ENCODE assay signal across 22 cellular contexts in genomic region chr13:27918918-27919255, GRCh38. TPM values are rescaled to one million over a fixed set of nuclear protein-coding genes. Genes with fewer than 3 reads are reported as not detected.
A peak's percentile ranks its signal among the peaks of the same experiment; 100 is the strongest.
DNase-seq lines count a peak whose midpoint lies in the region; ATAC-seq and TF ChIP-seq lines count a peak whose summit lies in the region.
"Had no signal": no experiment of that assay in that cellular context is flagged by ENCODE, and none has a peak within 500 bp of the region (broad histone marks: within the 10 kb centered on the region; RNA-seq: fewer than 3 reads in every experiment).

No MANE protein-coding gene starts in this region.

- CTCF ChIA-PET in activated naive CD4-positive, alpha-beta T cell treated with anti-CD3 and anti-CD28 coated beads, Interleukin-2, amount 10 ng/mL, durations not matched to agents 7 days and 5 days (lab: Charles Lee), result interaction anchor here (2.3 kb wide), 1 partner anchor 92 kb away, joined by 6 read pairs; no protein-coding TSS in a partner anchor

- TF ChIP-seq CTCF in mesothelial cell of epicardium (IDR thresholded peaks at IDR 0.05; ENCODE audit: unreplicated experiment) (no peak), progenitor cell of endocrine pancreas (IDR thresholded peaks at IDR 0.05; ENCODE audit: unreplicated experiment) (no peak)

- no peak for DNase-seq in activated naive CD4-positive, alpha-beta T cell treated with anti-CD3 and anti-CD28 coated beads, Interleukin-2, amount 10 ng/mL, durations not matched to agents 7 days and 5 days
- DNase-seq in activated naive CD4-positive, alpha-beta T cell treated with anti-CD3 and anti-CD28 coated beads, Interleukin-2, amount 50 U/mL, for 72 hours (ENCODE audit: low spot score in 2 of 2), result no peak
- DNase-seq in mesothelial cell of epicardium (ENCODE audit: low spot score in 2 of 2, unreplicated experiment in 2 of 2) (no peak), progenitor cell of endocrine pancreas (ENCODE audit: low spot score, unreplicated experiment) (no peak)
- DNase-seq: Calu3, DMS79, GM23248, KG1, NCI-H1048, NCI-H146, NCI-H2107, NCI-H345, PC-9 had no signal

- H3K4me1 Mint-ChIP-seq in activated naive CD4-positive, alpha-beta T cell treated with anti-CD3 and anti-CD28 coated beads, Interleukin-2, amount 10 ng/mL, durations not matched to agents 7 days and 5 days, result peaks cover 17% of the 10 kb centered on the region
- H3K4me1 Mint-ChIP-seq in activated T-helper 17 cell treated with anti-CD3 and anti-CD28 coated beads, Interleukin-2, amount 50 U/mL, for 72 hours, result peaks cover 15% of the 10 kb centered on the region
- H3K4me1 Mint-ChIP-seq in mesothelial cell of epicardium (peaks cover 12% of the 10 kb centered on the region), progenitor cell of endocrine pancreas (ENCODE audit: low read depth) (peaks cover 36% of the 10 kb centered on the region)

- H3K27me3 Mint-ChIP-seq in activated naive CD4-positive, alpha-beta T cell treated with anti-CD3 and anti-CD28 coated beads, Interleukin-2, amount 10 ng/mL, durations not matched to agents 7 days and 5 days, result peaks cover 97% of the 10 kb centered on the region
- peaks cover 54% of the 10 kb centered on the region for H3K27me3 Mint-ChIP-seq in activated T-helper 17 cell treated with anti-CD3 and anti-CD28 coated beads, Interleukin-2, amount 50 U/mL, for 72 hours
- H3K27me3 Mint-ChIP-seq in mesothelial cell of epicardium (ENCODE audit: low read depth), result peaks cover 97% of the 10 kb centered on the region
- H3K27me3 Mint-ChIP-seq in progenitor cell of endocrine pancreas, result no peaks in the 10 kb centered on the region

- H3K27ac Mint-ChIP-seq in activated naive CD4-positive, alpha-beta T cell treated with anti-CD3 and anti-CD28 coated beads, Interleukin-2, amount 10 ng/mL, durations not matched to agents 7 days and 5 days, result peak overlapping the region; percentile 52
- no peak overlapping the region for H3K27ac Mint-ChIP-seq in activated naive CD4-positive, alpha-beta T cell treated with anti-CD3 and anti-CD28 coated beads, Interleukin-2, amount 50 U/mL, for 72 hours
- H3K27ac Mint-ChIP-seq in activated T-helper 17 cell treated with anti-CD3 and anti-CD28 coated beads, Interleukin-2, amount 50 U/mL, for 72 hours, result no peak overlapping the region
- H3K27ac Mint-ChIP-seq in mesothelial cell of epicardium (no peak overlapping the region), progenitor cell of endocrine pancreas (peak overlapping the region; percentile 100)
- H3K27ac Mint-ChIP-seq: CD14-positive monocyte had no signal

- no peak overlapping the region for H3K4me3 Mint-ChIP-seq in activated naive CD4-positive, alpha-beta T cell treated with anti-CD3 and anti-CD28 coated beads, Interleukin-2, amount 10 ng/mL, durations not matched to agents 7 days and 5 days
- peak overlapping the region; percentile 51 for H3K4me3 Mint-ChIP-seq in activated T-helper 17 cell treated with anti-CD3 and anti-CD28 coated beads, Interleukin-2, amount 50 U/mL, for 72 hours
- H3K4me3 Mint-ChIP-seq in mesothelial cell of epicardium (peak overlapping the region; percentile 3), progenitor cell of endocrine pancreas (ENCODE audit: low read depth) (peak overlapping the region; percentile 99)

- ATAC-seq in activated naive CD4-positive, alpha-beta T cell treated with anti-CD3 and anti-CD28 coated beads, Interleukin-2, amount 50 U/mL, for 72 hours, result no peak
- ATAC-seq in activated T-helper 17 cell treated with anti-CD3 and anti-CD28 coated beads, Interleukin-2, amount 50 U/mL, for 72 hours (replicated peaks), result no peak
- ATAC-seq in GM21717 (IDR thresholded peaks at IDR 0.05; ENCODE audit: unreplicated experiment), result no peak
- no peak for ATAC-seq in GM18502 (IDR thresholded peaks at IDR 0.05; ENCODE audit: poor library complexity, unreplicated experiment)
- no peak for ATAC-seq in HG03025 (IDR thresholded peaks at IDR 0.05; ENCODE audit: low FRiP score, unreplicated experiment)
- ATAC-seq: Right ventricle myocardium inferior had no signal

- peaks cover 8% of the 10 kb centered on the region for H3K36me3 Mint-ChIP-seq in activated naive CD4-positive, alpha-beta T cell treated with anti-CD3 and anti-CD28 coated beads, Interleukin-2, amount 10 ng/mL, durations not matched to agents 7 days and 5 days
- H3K36me3 Mint-ChIP-seq in activated naive CD4-positive, alpha-beta T cell treated with anti-CD3 and anti-CD28 coated beads, Interleukin-2, amount 50 U/mL, for 72 hours, result peaks cover 8 to 9% of the 10 kb centered on the region in 2 donors
- no peaks in the 10 kb centered on the region for H3K36me3 Mint-ChIP-seq in activated T-helper 17 cell treated with anti-CD3 and anti-CD28 coated beads, Interleukin-2, amount 50 U/mL, for 72 hours (ENCODE audit: low read depth)
- H3K36me3 Mint-ChIP-seq in mesothelial cell of epicardium (no peaks in the 10 kb centered on the region), progenitor cell of endocrine pancreas (ENCODE audit: insufficient read depth) (peaks cover 31% of the 10 kb centered on the region)

- no peaks in the 10 kb centered on the region for H3K9me3 Mint-ChIP-seq in activated naive CD4-positive, alpha-beta T cell treated with anti-CD3 and anti-CD28 coated beads, Interleukin-2, amount 10 ng/mL, durations not matched to agents 7 days and 5 days
- no peaks in the 10 kb centered on the region for H3K9me3 Mint-ChIP-seq in activated naive CD4-positive, alpha-beta T cell treated with anti-CD3 and anti-CD28 coated beads, Interleukin-2, amount 50 U/mL, for 72 hours
- H3K9me3 Mint-ChIP-seq in activated T-helper 17 cell treated with anti-CD3 and anti-CD28 coated beads, Interleukin-2, amount 50 U/mL, for 72 hours, result no peaks in the 10 kb centered on the region
- H3K9me3 Mint-ChIP-seq in mesothelial cell of epicardium (no peaks in the 10 kb centered on the region), progenitor cell of endocrine pancreas (ENCODE audit: low read depth) (no peaks in the 10 kb centered on the region)

RNA-seq across cellular contexts. Expression of gene PDX1, which starts 0.9 kb away (rescaled TPM):
- total RNA-seq in activated naive CD4-positive, alpha-beta T cell treated with anti-CD3 and anti-CD28 coated beads, Interleukin-2, amount 50 U/mL, for 72 hours, result not detected
- total RNA-seq in activated T-helper 17 cell treated with anti-CD3 and anti-CD28 coated beads, Interleukin-2, amount 50 U/mL, for 72 hours, result not detected
- not detected in 3 replicates for total RNA-seq in mesothelial cell of epicardium
- 260 and 303 TPM in 2 replicates for total RNA-seq in progenitor cell of endocrine pancreas
- total RNA-seq: G401, GM12878, GM23248, M059J, PC-9, Right ventricle myocardium inferior had no signal

RNA-seq across cellular contexts. Expression of gene CDX2, which starts 50.2 kb away (rescaled TPM):
- total RNA-seq in activated naive CD4-positive, alpha-beta T cell treated with anti-CD3 and anti-CD28 coated beads, Interleukin-2, amount 50 U/mL, for 72 hours, result not detected
- total RNA-seq in activated T-helper 17 cell treated with anti-CD3 and anti-CD28 coated beads, Interleukin-2, amount 50 U/mL, for 72 hours, result not detected
- 0.05 to 0.16 TPM in 2 of 3 replicates, not detected in the other for total RNA-seq in mesothelial cell of epicardium
- 24.8 and 31.0 TPM in 2 replicates for total RNA-seq in progenitor cell of endocrine pancreas
- total RNA-seq: Calu3, GM23248, M059J, PC-9, Right ventricle myocardium inferior had no signal

Comparison
In these comparisons a context has a peak if more than half of its experiments do, and no peak if none do; other contexts are left out.
1. H3K27ac Mint-ChIP-seq: peak in activated naive CD4-positive, alpha-beta T cell treated with anti-CD3 and anti-CD28 coated beads, Interleukin-2, amount 10 ng/mL, durations not matched to agents 7 days and 5 days (single experiment) and progenitor cell of endocrine pancreas (single experiment); none in activated naive CD4-positive, alpha-beta T cell treated with anti-CD3 and anti-CD28 coated beads, Interleukin-2, amount 50 U/mL, for 72 hours (0 of 2), activated T-helper 17 cell treated with anti-CD3 and anti-CD28 coated beads, Interleukin-2, amount 50 U/mL, for 72 hours (single experiment) and mesothelial cell of epicardium (single experiment).
2. RNA of gene PDX1, which starts 0.9 kb away (total RNA-seq): 260 to 303 TPM in progenitor cell of endocrine pancreas; not detected in activated naive CD4-positive, alpha-beta T cell treated with anti-CD3 and anti-CD28 coated beads, Interleukin-2, amount 50 U/mL, for 72 hours, not detected in activated T-helper 17 cell treated with anti-CD3 and anti-CD28 coated beads, Interleukin-2, amount 50 U/mL, for 72 hours and not detected in mesothelial cell of epicardium; every median in the first group is over 100 times any median in the second.
3. RNA of gene CDX2, which starts 50.2 kb away (total RNA-seq): 24.8 to 31.0 TPM in progenitor cell of endocrine pancreas; 0.05 to 0.16 TPM in mesothelial cell of epicardium, not detected in activated naive CD4-positive, alpha-beta T cell treated with anti-CD3 and anti-CD28 coated beads, Interleukin-2, amount 50 U/mL, for 72 hours and not detected in activated T-helper 17 cell treated with anti-CD3 and anti-CD28 coated beads, Interleukin-2, amount 50 U/mL, for 72 hours; every median in the first group is over 10 times any median in the second.